Comparison of ENCODE assay signal across 15 cellular contexts in the genomic region with DNA sequence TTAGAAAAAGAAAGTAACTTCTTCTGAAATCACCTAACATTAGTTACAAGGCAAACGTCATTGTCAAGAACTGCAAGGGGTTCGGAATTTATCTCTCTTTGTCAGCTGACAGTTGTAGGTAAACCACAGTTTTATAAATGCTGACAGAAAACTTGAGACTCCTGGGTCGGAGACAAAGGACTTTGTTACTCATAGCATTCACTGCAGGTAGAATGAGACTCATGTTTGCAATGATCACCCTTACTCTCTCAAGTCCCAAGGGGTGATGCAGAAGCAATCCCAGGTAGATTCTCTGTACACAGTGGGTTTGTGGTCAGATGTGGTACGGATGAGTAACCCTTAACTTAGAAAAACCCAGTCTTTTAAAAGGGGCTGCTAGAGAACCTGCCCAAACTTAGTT.
"Had no signal": no experiment of that assay in that cellular context is flagged by ENCODE, and none has a peak within 500 bp of the region (broad histone marks: within the 10 kb centered on the region; RNA-seq: fewer than 3 reads in every experiment).

No MANE protein-coding gene starts in this region.

- H3K4me1 ChIP-seq: adrenal gland, esophagus muscularis mucosa, neural progenitor cell, right lobe of liver had no signal

- H3K36me3 ChIP-seq: adrenal gland, cardiac muscle cell, esophagus muscularis mucosa, neural progenitor cell, right lobe of liver, WERI-Rb-1 had no signal

- H3K27me3 ChIP-seq: adrenal gland, cardiac muscle cell, esophagus muscularis mucosa, neural progenitor cell, right lobe of liver had no signal

- H3K27ac ChIP-seq: adrenal gland, cardiac muscle cell, esophagus muscularis mucosa, neural progenitor cell, right lobe of liver, WERI-Rb-1 had no signal

- H3K4me3 ChIP-seq: adrenal gland, cardiac muscle cell, esophagus muscularis mucosa, neural progenitor cell, right lobe of liver, smooth muscle cell had no signal

- H3K9me3 ChIP-seq: adrenal gland, esophagus muscularis mucosa, right lobe of liver had no signal

- H2AFZ ChIP-seq: neural progenitor cell had no signal

- H3K9ac ChIP-seq: neural progenitor cell had no signal

- ATAC-seq: activated CD8-positive, alpha-beta T cell treated with anti-CD3 and anti-CD28 coated beads for 36 hours; activated T-cell treated with anti-CD3 and anti-CD28 coated beads, Interleukin-2, amount 50 U/mL, for 4 hours; left lobe of liver; right lobe of liver had no signal

- H3K4me2 ChIP-seq: neural progenitor cell, smooth muscle cell had no signal

- DNase-seq: activated CD4-positive, alpha-beta T cell treated with anti-CD3 and anti-CD28 coated beads for 4 hours; activated CD8-positive, alpha-beta T cell treated with anti-CD3 and anti-CD28 coated beads for 36 hours; activated effector memory CD4-positive, alpha-beta T cell treated with Interleukin-2 at 50 U/mL for 16 hours; activated T-cell treated with anti-CD3 and anti-CD28 coated beads, Interleukin-2, amount 50 U/mL, for 4 hours; adrenal gland; hippocampal formation; right lobe of liver; stimulated activated CD4-positive, alpha-beta T cell treated with anti-CD3 and anti-CD28 coated beads, Interleukin-4, amount 100 ng/mL, for 4 hours; stimulated activated CD8-positive, alpha-beta memory T cell treated with anti-CD3 and anti-CD28 coated beads, Interleukin-4, amount 100 ng/mL, for 48 hours; WERI-Rb-1 had no signal
